In the genomic region with DNA sequence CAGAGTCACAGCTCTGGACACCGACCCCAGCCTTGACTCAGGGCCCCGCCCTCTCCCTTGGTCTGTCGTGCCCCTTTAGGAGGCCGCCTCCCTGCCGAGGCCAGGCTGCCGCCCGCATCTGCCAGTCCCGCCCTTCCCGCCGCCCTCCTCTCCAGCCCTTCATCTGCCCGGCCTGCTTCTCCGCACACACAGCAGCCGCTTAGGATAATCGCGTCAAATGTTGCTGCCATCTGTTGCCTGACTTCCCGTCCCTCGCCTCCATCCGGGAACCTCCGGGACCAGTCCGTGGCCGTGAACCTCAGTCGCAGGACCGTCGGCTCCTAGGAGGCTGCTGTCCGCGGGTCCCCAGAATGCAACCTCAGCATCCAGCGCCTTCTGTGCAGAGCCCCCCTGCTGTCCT, we compare ENCODE assay signal across 3 cellular contexts.
TF ChIP-seq lines count a peak whose summit lies in the region.

No MANE protein-coding gene starts in this region.

TF ChIP-seq in SK-N-SH, 30 proteins besides CTCF, POLR2A, EP300 and RAD21:
- TF ChIP-seq EZH2phosphoT487 (IDR thresholded peaks at IDR 0.05; ENCODE audit: borderline replicate concordance, low read depth) (no peak), JUND (IDR thresholded peaks at IDR 0.05) (no peak), RXRA (IDR thresholded peaks at IDR 0.05; ENCODE audit: borderline replicate concordance, low read depth) (no peak), CHD2 (IDR thresholded peaks at IDR 0.05; ENCODE audit: low read length, partially characterized antibody) (no peak), MAX (IDR thresholded peaks at IDR 0.05; ENCODE audit: low read depth) (no peak), NRF1 (IDR thresholded peaks at IDR 0.05; ENCODE audit: low read depth, low read length) (no peak), SIN3A (IDR thresholded peaks at IDR 0.05; ENCODE audit: borderline replicate concordance, low read depth, low read length) (no peak), TEAD4 (IDR thresholded peaks at IDR 0.05; ENCODE audit: borderline replicate concordance, insufficient read depth) (no peak), FOXJ3 (CRISPR knock-in tag; IDR thresholded peaks at IDR 0.05) (no peak)
- TF ChIP-seq, protein P1, sequence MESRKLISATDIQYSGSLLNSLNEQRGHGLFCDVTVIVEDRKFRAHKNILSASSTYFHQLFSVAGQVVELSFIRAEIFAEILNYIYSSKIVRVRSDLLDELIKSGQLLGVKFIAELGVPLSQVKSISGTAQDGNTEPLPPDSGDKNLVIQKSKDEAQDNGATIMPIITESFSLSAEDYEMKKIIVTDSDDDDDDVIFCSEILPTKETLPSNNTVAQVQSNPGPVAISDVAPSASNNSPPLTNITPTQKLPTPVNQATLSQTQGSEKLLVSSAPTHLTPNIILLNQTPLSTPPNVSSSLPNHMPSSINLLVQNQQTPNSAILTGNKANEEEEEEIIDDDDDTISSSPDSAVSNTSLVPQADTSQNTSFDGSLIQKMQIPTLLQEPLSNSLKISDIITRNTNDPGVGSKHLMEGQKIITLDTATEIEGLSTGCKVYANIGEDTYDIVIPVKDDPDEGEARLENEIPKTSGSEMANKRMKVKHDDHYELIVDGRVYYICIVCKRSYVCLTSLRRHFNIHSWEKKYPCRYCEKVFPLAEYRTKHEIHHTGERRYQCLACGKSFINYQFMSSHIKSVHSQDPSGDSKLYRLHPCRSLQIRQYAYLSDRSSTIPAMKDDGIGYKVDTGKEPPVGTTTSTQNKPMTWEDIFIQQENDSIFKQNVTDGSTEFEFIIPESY (IDR thresholded peaks at IDR 0.05; ENCODE audit: borderline replicate concordance, low read depth) = no peak

TF ChIP-seq in SK-N-SH treated with all-trans-retinoic acid at 6 μM for 48 hours, 23 proteins besides CTCF, POLR2A, EP300 and RAD21:
- TF ChIP-seq RARB (CRISPR knock-in tag; IDR thresholded peaks at IDR 0.05) (no peak), BACH2 (CRISPR knock-in tag; IDR thresholded peaks at IDR 0.05; ENCODE audit: borderline replicate concordance) (no peak), ZFP30 (CRISPR knock-in tag; IDR thresholded peaks at IDR 0.05) (no peak), ZNF8 (CRISPR knock-in tag; IDR thresholded peaks at IDR 0.05) (no peak), ARNTL (CRISPR knock-in tag; IDR thresholded peaks at IDR 0.05; ENCODE audit: borderline replicate concordance, low read depth) (no peak), ZC3H10 (CRISPR knock-in tag; IDR thresholded peaks at IDR 0.05) (no peak), ZNF70 (CRISPR knock-in tag; IDR thresholded peaks at IDR 0.05) (no peak), GLIS3 (CRISPR knock-in tag; IDR thresholded peaks at IDR 0.05) (no peak), SNAI2 (CRISPR knock-in tag; IDR thresholded peaks at IDR 0.05) (no peak), CSDC2 (CRISPR knock-in tag; IDR thresholded peaks at IDR 0.05) (no peak), PATZ1 (CRISPR knock-in tag; IDR thresholded peaks at IDR 0.05; ENCODE audit: borderline replicate concordance) (no peak), ESRRG (CRISPR knock-in tag; IDR thresholded peaks at IDR 0.05) (no peak), ISL1 (CRISPR knock-in tag; IDR thresholded peaks at IDR 0.05) (no peak), CREB5 (CRISPR knock-in tag; IDR thresholded peaks at IDR 0.05; ENCODE audit: low read depth) (no peak), TOX (CRISPR knock-in tag; IDR thresholded peaks at IDR 0.05; ENCODE audit: borderline replicate concordance) (no peak), TCF4 (CRISPR knock-in tag; IDR thresholded peaks at IDR 0.05; ENCODE audit: borderline replicate concordance) (no peak)
- TF ChIP-seq, protein P2, sequence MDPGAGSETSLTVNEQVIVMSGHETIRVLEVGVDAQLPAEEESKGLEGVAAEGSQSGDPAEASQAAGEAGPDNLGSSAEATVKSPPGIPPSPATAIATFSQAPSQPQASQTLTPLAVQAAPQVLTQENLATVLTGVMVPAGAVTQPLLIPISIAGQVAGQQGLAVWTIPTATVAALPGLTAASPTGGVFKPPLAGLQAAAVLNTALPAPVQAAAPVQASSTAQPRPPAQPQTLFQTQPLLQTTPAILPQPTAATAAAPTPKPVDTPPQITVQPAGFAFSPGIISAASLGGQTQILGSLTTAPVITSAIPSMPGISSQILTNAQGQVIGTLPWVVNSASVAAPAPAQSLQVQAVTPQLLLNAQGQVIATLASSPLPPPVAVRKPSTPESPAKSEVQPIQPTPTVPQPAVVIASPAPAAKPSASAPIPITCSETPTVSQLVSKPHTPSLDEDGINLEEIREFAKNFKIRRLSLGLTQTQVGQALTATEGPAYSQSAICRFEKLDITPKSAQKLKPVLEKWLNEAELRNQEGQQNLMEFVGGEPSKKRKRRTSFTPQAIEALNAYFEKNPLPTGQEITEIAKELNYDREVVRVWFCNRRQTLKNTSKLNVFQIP (CRISPR knock-in tag; IDR thresholded peaks at IDR 0.05; ENCODE audit: borderline replicate concordance, low read depth) = no peak

TF ChIP-seq in H1, 55 proteins besides CTCF, POLR2A, EP300 and RAD21:
- 0 out of 2 replicates have a peak, but pooled peaks have one; percentile 14 for TF ChIP-seq GABPA (IDR thresholded peaks at IDR 0.05; ENCODE audit: borderline replicate concordance, insufficient read depth, low read length)
- no peak for TF ChIP-seq CHD2 (IDR thresholded peaks at IDR 0.05; ENCODE audit: low read length)
- TF ChIP-seq RNF2 (IDR thresholded peaks at IDR 0.05; ENCODE audit: borderline replicate concordance, low read depth, low read length, missing control alignments, poor library complexity, severe bottlenecking) = no peak
